Comparison of ENCODE assay signal across 34 cellular contexts in genomic region chr9:82088591-82088990, GRCh38.
"Had no signal": no experiment of that assay in that cellular context is flagged by ENCODE, and none has a peak within 500 bp of the region (broad histone marks: within the 10 kb centered on the region; RNA-seq: fewer than 3 reads in every experiment).

No MANE protein-coding gene starts in this region.

- H3K9me3 ChIP-seq: MG63 had no signal

- H3K36me3 ChIP-seq: MG63 had no signal

- H3K27me3 ChIP-seq: MG63 had no signal

- DNase-seq: Karpas-422, Kasumi-1, MG63, MM.1S, MV-4-11, NCI-H1048, NCI-H1092, NCI-H1092 treated with DMSO at 0.1 percent for 48 hours, NCI-H1105, NCI-H1105 treated with DMSO at 0.1 percent for 48 hours, NCI-H1417, NCI-H1417 treated with DMSO at 0.1 percent for 48 hours, NCI-H1436, NCI-H1436 treated with DMSO at 0.1 percent for 48 hours, NCI-H146, NCI-H1694, NCI-H1694 treated with DMSO at 0.1 percent for 48 hours, NCI-H187, NCI-H187 treated with DMSO at 0.1 percent for 48 hours, NCI-H1930, NCI-H2029, NCI-H2029 treated with DMSO at 0.1 percent for 48 hours, NCI-H2081, NCI-H2081 treated with DMSO at 0.1 percent for 48 hours, NCI-H2107, NCI-H2171, NCI-H2171 treated with DMSO at 0.1 percent for 48 hours, NCI-H2227 treated with DMSO at 0.1 percent for 48 hours, NCI-H226, NCI-H345, NCI-H446, NCI-H446 treated with DMSO at 0.1 percent for 48 hours, NCI-H510A had no signal

- H3K27ac ChIP-seq: KMS-11 had no signal

- H3K4me3 ChIP-seq: MG63 had no signal
